In genomic region chr20:63094767-63095499, GRCh38 we compare ENCODE assay signal across 23 cellular contexts.
A peak's percentile ranks its signal among the peaks of the same experiment; 100 is the strongest.
DNase-seq lines count a peak whose midpoint lies in the region; ATAC-seq and TF ChIP-seq lines count a peak whose summit lies in the region.
"Had no signal": no experiment of that assay in that cellular context is flagged by ENCODE, and none has a peak within 500 bp of the region (broad histone marks: within the 10 kb centered on the region; RNA-seq: fewer than 3 reads in every experiment).

No MANE protein-coding gene starts in this region.

- H3K27me3 Mint-ChIP-seq in activated CD8-positive, alpha-beta memory T cell treated with anti-CD3 and anti-CD28 coated beads, Interleukin-2, amount 10 ng/mL, durations not matched to agents 7 days and 5 days: no peaks in the 10 kb centered on the region
- peaks cover 34% of the 10 kb centered on the region for H3K27me3 Mint-ChIP-seq in chondrocyte (ENCODE audit: low read depth)

- H3K27me3 ChIP-seq in BLaER1 (no peaks in the 10 kb centered on the region), neuronal stem cell (ENCODE audit: control insufficient read depth in 3 of 3, insufficient read depth in 3 of 3, low read depth in 1 of 3, low read length in 3 of 3) (peaks cover 0 to 84% (median 9%) of the 10 kb centered on the region in 3 experiments)
- H3K27me3 ChIP-seq: Peyer's patch had no signal

- peak overlapping the region; percentile 56 for H3K14ac ChIP-seq in neuronal stem cell (ENCODE audit: low read length)

- H3K9ac ChIP-seq in BLaER1: no peak overlapping the region
- no peak overlapping the region for H3K9ac ChIP-seq in neuronal stem cell (ENCODE audit: low read depth, low read length, poor library complexity)

- no peak overlapping the region for H2AK5ac ChIP-seq in neuronal stem cell (ENCODE audit: low read depth, low read length)

- H3K4me3 Mint-ChIP-seq in activated CD8-positive, alpha-beta memory T cell treated with anti-CD3 and anti-CD28 coated beads, Interleukin-2, amount 10 ng/mL, durations not matched to agents 7 days and 5 days: no peak overlapping the region
- no peak overlapping the region for H3K4me3 Mint-ChIP-seq in chondrocyte (ENCODE audit: unreplicated experiment)
- H3K4me3 Mint-ChIP-seq: mesothelial cell of epicardium; neural crest cell; stimulated activated naive CD8-positive, alpha-beta T cell treated with anti-CD3 and anti-CD28 coated beads, Interleukin-15, amount 100 ng/mL, for 72 hours had no signal

- CTCF ChIA-PET in activated CD8-positive, alpha-beta memory T cell treated with anti-CD3 and anti-CD28 coated beads, Interleukin-2, amount 10 ng/mL, durations not matched to agents 7 days and 5 days (lab: Charles Lee): no interaction called here

- H3K4me1 ChIP-seq in BLaER1 (peaks cover 74% of the 10 kb centered on the region), neuronal stem cell (ENCODE audit: control insufficient read depth in 2 of 2, insufficient read depth in 1 of 2, low read depth in 1 of 2, low read length in 2 of 2) (no peaks in the 10 kb centered on the region)
- H3K4me1 ChIP-seq: Peyer's patch, upper lobe of right lung had no signal

- no peaks in the 10 kb centered on the region for H3K4me1 Mint-ChIP-seq in activated CD8-positive, alpha-beta memory T cell treated with anti-CD3 and anti-CD28 coated beads, Interleukin-2, amount 10 ng/mL, durations not matched to agents 7 days and 5 days
- no peaks in the 10 kb centered on the region for H3K4me1 Mint-ChIP-seq in chondrocyte (ENCODE audit: low read depth)
- H3K4me1 Mint-ChIP-seq: mesothelial cell of epicardium; neural crest cell; stimulated activated naive CD8-positive, alpha-beta T cell treated with anti-CD3 and anti-CD28 coated beads, Interleukin-15, amount 100 ng/mL, for 72 hours had no signal

- no peak overlapping the region for H3K23ac ChIP-seq in neuronal stem cell (ENCODE audit: low read depth, low read length, poor library complexity)

- no peak overlapping the region for H2BK5ac ChIP-seq in neuronal stem cell (ENCODE audit: low read length)

- H3K9me3 ChIP-seq in BLaER1 (no peaks in the 10 kb centered on the region), neuronal stem cell (replicated peaks in 1 of 2; ENCODE audit: control insufficient read depth in 2 of 2, insufficient read depth in 1 of 2, low read depth in 1 of 2, low read length in 2 of 2) (peaks cover 0 to 2% of the 10 kb centered on the region in 2 donors)
- H3K9me3 ChIP-seq: Peyer's patch, upper lobe of right lung had no signal

- H4K8ac ChIP-seq in neuronal stem cell (ENCODE audit: low read depth, low read length): no peak overlapping the region

- no peak overlapping the region for H2AFZ ChIP-seq in neuronal stem cell (ENCODE audit: low read length)

- H3K4ac ChIP-seq in neuronal stem cell (ENCODE audit: low read length): no peak overlapping the region

- no peak overlapping the region for H2BK120ac ChIP-seq in neuronal stem cell (ENCODE audit: low read depth, low read length)

- H3K27ac Mint-ChIP-seq in activated CD8-positive, alpha-beta memory T cell treated with anti-CD3 and anti-CD28 coated beads, Interleukin-2, amount 10 ng/mL, durations not matched to agents 7 days and 5 days: no peak overlapping the region
- no peak overlapping the region for H3K27ac Mint-ChIP-seq in chondrocyte (ENCODE audit: unreplicated experiment)
- H3K27ac Mint-ChIP-seq: mesothelial cell of epicardium; stimulated activated naive CD8-positive, alpha-beta T cell treated with anti-CD3 and anti-CD28 coated beads, Interleukin-15, amount 100 ng/mL, for 72 hours had no signal

- TF ChIP-seq CTCF in chondrocyte (IDR thresholded peaks at IDR 0.05): no peak

- H3K4me3 ChIP-seq in BLaER1 (no peak overlapping the region), neuronal stem cell (ENCODE audit: low read length in 2 of 2) (no peak overlapping the region)
- H3K4me3 ChIP-seq: Peyer's patch, upper lobe of right lung had no signal

- H4K20me1 ChIP-seq in BLaER1: no peaks in the 10 kb centered on the region

- DNase-seq in activated CD8-positive, alpha-beta memory T cell treated with anti-CD3 and anti-CD28 coated beads for 24 hours: peak; percentile 26
- DNase-seq in activated CD8-positive, alpha-beta memory T cell treated with anti-CD3 and anti-CD28 coated beads, Interleukin-2, amount 10 ng/mL, durations not matched to agents 7 days and 5 days: no peak
- DNase-seq in chondrocyte (ENCODE audit: low spot score) (peak; percentile 66), neuronal stem cell (ENCODE audit: low spot score) (no peak), NK-92 (lab: John Stamatoyannopoulos, UW; ENCODE audit: unreplicated experiment) (no peak), DMS153 (lab: John Stamatoyannopoulos, UW) (no peak), dedifferentiated amniotic fluid mesenchymal stem cell (ENCODE audit: extremely low spot score) (no peak)
- DNase-seq: anterior cingulate cortex; central memory CD4-positive, alpha-beta T cell; effector CD4-positive, alpha-beta T cell; NCI-H1048; NCI-H2029 treated with DMSO at 0.1 percent for 48 hours; NCI-H446; NK-92 treated with Interleukin-12 subunit alpha and Interleukin-12 subunit beta, amount 100 ng/mL, for 24 hours; stimulated activated CD4-positive, alpha-beta T cell treated with anti-CD3 and anti-CD28 coated beads, Interleukin-4, amount 100 ng/mL, for 4 hours; stimulated activated naive CD8-positive, alpha-beta T cell treated with anti-CD3 and anti-CD28 coated beads, Interleukin-15, amount 100 ng/mL, for 72 hours; T-helper 9 cell had no signal

- H3K18ac ChIP-seq in neuronal stem cell (ENCODE audit: low read length): no peak overlapping the region

- H3K4me2 ChIP-seq in BLaER1: peak overlapping the region; percentile 68
- no peak overlapping the region for H3K4me2 ChIP-seq in neuronal stem cell (ENCODE audit: insufficient read depth, low read length, poor library complexity, severe bottlenecking)

- no peaks in the 10 kb centered on the region for H3K9me3 Mint-ChIP-seq in activated CD8-positive, alpha-beta memory T cell treated with anti-CD3 and anti-CD28 coated beads, Interleukin-2, amount 10 ng/mL, durations not matched to agents 7 days and 5 days (ENCODE audit: low read depth)
- no peaks in the 10 kb centered on the region for H3K9me3 Mint-ChIP-seq in chondrocyte (ENCODE audit: low read depth)
- H3K9me3 Mint-ChIP-seq: mesothelial cell of epicardium; neural crest cell; stimulated activated naive CD8-positive, alpha-beta T cell treated with anti-CD3 and anti-CD28 coated beads, Interleukin-15, amount 100 ng/mL, for 72 hours had no signal

- H3K36me3 ChIP-seq in BLaER1 (no peaks in the 10 kb centered on the region), neuronal stem cell (replicated peaks in 1 of 2; ENCODE audit: control insufficient read depth in 2 of 2, insufficient read depth in 2 of 2, low read length in 2 of 2) (no peaks in the 10 kb centered on the region)
- H3K36me3 ChIP-seq: Peyer's patch, upper lobe of right lung had no signal

- no peak overlapping the region for H3K27ac ChIP-seq in BLaER1
- no peak overlapping the region for H3K27ac ChIP-seq in neuronal stem cell (replicated peaks; ENCODE audit: low read length)
- H3K27ac ChIP-seq: Peyer's patch, upper lobe of right lung had no signal

- no peaks in the 10 kb centered on the region for H3K79me1 ChIP-seq in neuronal stem cell (ENCODE audit: low read depth, low read length)

- H3K36me3 Mint-ChIP-seq in activated CD8-positive, alpha-beta memory T cell treated with anti-CD3 and anti-CD28 coated beads, Interleukin-2, amount 10 ng/mL, durations not matched to agents 7 days and 5 days: no peaks in the 10 kb centered on the region
- no peaks in the 10 kb centered on the region for H3K36me3 Mint-ChIP-seq in chondrocyte (ENCODE audit: low read depth)
- H3K36me3 Mint-ChIP-seq: mesothelial cell of epicardium had no signal

- no CpG with 5 or more reads among the region's 22 CpGs for WGBS in neuronal stem cell (ENCODE audit: extremely low coverage in 2 of 2, insufficient read length in 2 of 2, insufficient replicate concordance in 1 of 2), 2 donors

- no peak for ATAC-seq in activated CD8-positive, alpha-beta memory T cell treated with anti-CD3 and anti-CD28 coated beads, Interleukin-2, amount 10 ng/mL, durations not matched to agents 7 days and 5 days
- ATAC-seq: activated CD4-positive, CD25-positive, alpha-beta regulatory T cell treated with anti-CD3 and anti-CD28 coated beads, Interleukin-2, amount 50 U/mL, for 24 hours; stimulated activated naive CD8-positive, alpha-beta T cell treated with anti-CD3 and anti-CD28 coated beads, Interleukin-15, amount 100 ng/mL, for 72 hours; upper lobe of right lung had no signal

- no peak overlapping the region for H4K91ac ChIP-seq in neuronal stem cell (ENCODE audit: low read depth, low read length, poor library complexity)

- no peak overlapping the region for H2BK15ac ChIP-seq in neuronal stem cell (ENCODE audit: low read length)

- H2BK12ac ChIP-seq in neuronal stem cell (ENCODE audit: low read length): no peak overlapping the region

Comparison
In these comparisons a context has a peak if more than half of its experiments do, and no peak if none do; other contexts are left out.
1. DNase-seq: peak in activated CD8-positive, alpha-beta memory T cell treated with anti-CD3 and anti-CD28 coated beads for 24 hours (single experiment) and chondrocyte (single experiment); none in activated CD8-positive, alpha-beta memory T cell treated with anti-CD3 and anti-CD28 coated beads, Interleukin-2, amount 10 ng/mL, durations not matched to agents 7 days and 5 days (single experiment), neuronal stem cell (single experiment), NK-92 (single experiment), DMS153 (single experiment) and dedifferentiated amniotic fluid mesenchymal stem cell (single experiment).